ENCODE assay signal across 8 cellular contexts in the genomic region with DNA sequence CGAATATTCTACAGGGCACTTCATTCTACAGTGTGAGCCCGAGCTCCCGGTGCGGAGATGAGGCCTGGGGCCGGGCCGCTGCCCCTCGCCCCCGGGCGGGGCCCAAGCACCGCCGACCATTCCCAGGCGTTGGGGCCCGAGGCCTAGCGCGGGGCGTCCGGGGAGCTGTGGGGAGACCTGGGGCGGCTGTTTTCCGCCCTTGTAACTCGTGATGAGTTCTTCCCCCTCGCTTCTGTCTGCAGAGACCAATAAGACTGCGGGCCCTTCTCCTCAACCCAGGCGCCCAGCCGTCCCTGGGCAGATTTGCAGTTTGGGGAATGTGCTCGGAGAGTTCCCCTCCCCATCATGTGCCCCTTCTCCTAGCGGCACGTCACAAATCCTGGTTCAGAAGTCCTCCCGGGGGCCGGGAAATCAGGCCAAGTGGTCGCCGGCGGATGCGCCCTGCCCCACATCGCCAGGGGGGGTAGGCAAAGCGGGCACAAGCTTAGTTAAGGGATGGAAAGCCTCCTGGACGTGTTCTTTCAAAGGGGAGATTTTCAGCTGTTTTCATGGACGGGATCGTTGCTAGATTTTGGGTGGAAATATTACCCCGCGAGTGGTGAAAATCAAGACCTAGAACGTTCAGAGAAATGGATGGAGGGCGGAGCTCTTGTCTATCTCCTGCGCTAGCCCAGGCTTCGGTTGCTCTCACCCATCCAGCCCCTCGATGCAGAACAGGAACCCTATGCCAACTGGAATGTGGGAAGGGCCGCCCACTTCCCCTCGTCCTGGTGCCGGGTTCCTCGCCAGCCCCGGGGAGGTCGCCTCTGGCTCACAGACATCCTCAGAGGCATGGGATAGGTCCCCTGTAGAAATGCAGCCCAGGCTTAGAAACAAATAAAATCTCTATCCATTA. TPM values are rescaled to one million over a fixed set of nuclear protein-coding genes. Genes with fewer than 3 reads are reported as not detected.
A peak's percentile ranks its signal among the peaks of the same experiment; 100 is the strongest.
DNase-seq lines count a peak whose midpoint lies in the region; ATAC-seq and TF ChIP-seq lines count a peak whose summit lies in the region.

No MANE protein-coding gene starts in this region.

- WGBS in gastroesophageal sphincter (ENCODE audit: low coverage in 1 of 2), 2 donors: 0 to 2% methylated on average over 4 to 16 of the region's 51 CpGs
- WGBS in tibial nerve, 2 donors: 2 to 5% methylated on average over 22 to 31 of the region's 51 CpGs

- H3K4me1 ChIP-seq in gastroesophageal sphincter (peaks cover 2 to 25% (median 7%) of the 10 kb centered on the region in 3 donors), neuron (ENCODE audit: insufficient read depth, low read length) (peaks cover 3% of the 10 kb centered on the region), tibial nerve (peaks cover 0 to 26% (median 2%) of the 10 kb centered on the region in 4 donors)

- H3K4me3 ChIP-seq in gastroesophageal sphincter: peak overlapping the region; percentile 52 to 69
- peak overlapping the region; percentile 57 for H3K4me3 ChIP-seq in neuron (ENCODE audit: low read length)
- peak overlapping the region; percentile 59 to 69 (median 60) for H3K4me3 ChIP-seq in tibial nerve

- H3K27me3 ChIP-seq in gastroesophageal sphincter (no peaks in the 10 kb centered on the region), neuron (ENCODE audit: insufficient read depth, low read length) (no peaks in the 10 kb centered on the region), tibial nerve (no peaks in the 10 kb centered on the region)

- H3K9me3 ChIP-seq in gastroesophageal sphincter (no peaks in the 10 kb centered on the region), neuron (ENCODE audit: low read length) (no peaks in the 10 kb centered on the region), tibial nerve (no peaks in the 10 kb centered on the region)

- peak overlapping the region; percentile 80 for H2AFZ ChIP-seq in neuron (ENCODE audit: low read depth, low read length)

- ATAC-seq in HG02852 (IDR thresholded peaks at IDR 0.05; ENCODE audit: unreplicated experiment) (peak; percentile 15), gastroesophageal sphincter (peak; percentile 7)

- no peak for TF ChIP-seq EP300 in gastroesophageal sphincter (IDR thresholded peaks at IDR 0.05)
- TF ChIP-seq EP300 in tibial nerve (IDR thresholded peaks at IDR 0.05): peak in 1 of 2 donors; percentile 79

- H3K36me3 ChIP-seq in gastroesophageal sphincter (no peaks in the 10 kb centered on the region), neuron (ENCODE audit: insufficient read depth, low read length) (no peaks in the 10 kb centered on the region), tibial nerve (no peaks in the 10 kb centered on the region)

- DNase-seq in activated CD8-positive, alpha-beta memory T cell treated with anti-CD3 and anti-CD28 coated beads for 24 hours: peak; percentile 88
- DNase-seq in activated CD8-positive, alpha-beta memory T cell treated with anti-CD3 and anti-CD28 coated beads, Interleukin-2, amount 50 U/mL, for 48 hours: no peak
- DNase-seq in NCI-H69 (lab: John Stamatoyannopoulos, UW) (peak; percentile 71), tibial nerve (ENCODE audit: low spot score in 2 of 2) (peak; percentile 41 to 60)
- peak; percentile 51 for DNase-seq in activated naive CD4-positive, alpha-beta T cell treated with Interleukin-2 at 50 U/mL for 16 hours

- TF ChIP-seq POLR2A in gastroesophageal sphincter (IDR thresholded peaks at IDR 0.05): peak; percentile 32 to 40
- peak; percentile 39 to 42 for TF ChIP-seq POLR2A in tibial nerve (IDR thresholded peaks at IDR 0.05)

- H3K27ac ChIP-seq in gastroesophageal sphincter: peak overlapping the region; percentile 90 to 99 (median 98)
- peak overlapping the region; percentile 96 to 99 (median 98) for H3K27ac ChIP-seq in tibial nerve

- no peak for TF ChIP-seq CTCF in gastroesophageal sphincter (IDR thresholded peaks at IDR 0.05)
- TF ChIP-seq CTCF in tibial nerve (IDR thresholded peaks at IDR 0.05): no peak

RNA-seq across cellular contexts. Expression of a gene that starts 18.8 kb away (rescaled TPM):
- total RNA-seq in gastroesophageal sphincter: 10 to 100 TPM in 2 of 4 donors, 1 to 10 TPM in 2; 6.0 to 19.1 (median 9.8) TPM
- 10 to 100 TPM in 1 of 4 donors, 1 to 10 TPM in 3; 5.9 to 24.1 (median 7.6) TPM for total RNA-seq in tibial nerve

RNA-seq across cellular contexts. Expression of a gene that starts 47.3 kb away (rescaled TPM):
- 1 to 10 TPM in 2 of 4 donors, under 1 TPM in 2; 0.37 to 2.3 (median 1.2) TPM for total RNA-seq in gastroesophageal sphincter
- total RNA-seq in tibial nerve: 1 to 10 TPM in 3 of 4 donors, under 1 TPM in 1; 0.60 to 3.7 (median 1.3) TPM
